Comparison of ENCODE assay signal across 12 cellular contexts in genomic region chr4:173243321-173243720, GRCh38.
DNase-seq lines count a peak whose midpoint lies in the region; ATAC-seq, FAIRE-seq and TF ChIP-seq lines count a peak whose summit lies in the region.
"Had no signal": no experiment of that assay in that cellular context is flagged by ENCODE, and none has a peak within 500 bp of the region (broad histone marks: within the 10 kb centered on the region; RNA-seq: fewer than 3 reads in every experiment).

No MANE protein-coding gene starts in this region.

- WGBS in endodermal cell (ENCODE audit: insufficient coverage in 1 of 2, insufficient read length in 1 of 2), 2 experiments: 89 to 95% methylated on average over 3 of the region's 3 CpGs

- H3K27me3 ChIP-seq in DND-41 (ENCODE audit: insufficient read depth, low read length, poor library complexity) (no peaks in the 10 kb centered on the region), endodermal cell (ENCODE audit: control insufficient read depth, insufficient read depth, low read length, poor library complexity, severe bottlenecking) (no peaks in the 10 kb centered on the region)

- H4K20me1 ChIP-seq in DND-41 (ENCODE audit: insufficient read depth, low read length): peaks cover 9% of the 10 kb centered on the region

- peaks cover 88% of the 10 kb centered on the region for H3K4me1 ChIP-seq in DND-41 (ENCODE audit: insufficient read depth, low read length)
- peaks cover 11% of the 10 kb centered on the region for H3K4me1 ChIP-seq in endodermal cell (ENCODE audit: control insufficient read depth, insufficient read depth, low read length)

- H3K79me2 ChIP-seq in DND-41 (ENCODE audit: insufficient read depth, low read length): peaks cover 99% of the 10 kb centered on the region

- peaks cover 7% of the 10 kb centered on the region for H3K36me3 ChIP-seq in DND-41 (ENCODE audit: insufficient read depth, low read length)
- no peaks in the 10 kb centered on the region for H3K36me3 ChIP-seq in endodermal cell (ENCODE audit: control insufficient read depth, insufficient read depth, low read length)

- H3K4me3 ChIP-seq in DND-41 (ENCODE audit: low read depth in 1 of 2, low read length in 2 of 2) (no peak overlapping the region), endodermal cell (ENCODE audit: low read length) (no peak overlapping the region)
- H3K4me3 ChIP-seq: SK-N-MC had no signal

- TF ChIP-seq CTCF in DND-41 (IDR thresholded peaks at IDR 0.05; ENCODE audit: borderline replicate concordance, extremely low read depth, low read length, poor library complexity, severe bottlenecking) (no peak), endodermal cell (conservative IDR thresholded peaks at IDR 0.05) (no peak), omental fat pad (IDR thresholded peaks at IDR 0.05) (no peak)

- H3K27ac ChIP-seq in DND-41 (ENCODE audit: low read length): peak overlapping the region; percentile 76
- no peak overlapping the region for H3K27ac ChIP-seq in endodermal cell (ENCODE audit: low read depth, low read length)
- H3K27ac ChIP-seq: SK-N-MC had no signal

- H3K36me3 Mint-ChIP-seq in endodermal cell (ENCODE audit: low read depth): peaks cover 5% of the 10 kb centered on the region

- H3K9me3 ChIP-seq in DND-41 (ENCODE audit: insufficient read depth, low read length, severe bottlenecking) (no peaks in the 10 kb centered on the region), endodermal cell (ENCODE audit: control insufficient read depth, low read length) (no peaks in the 10 kb centered on the region)

- H3K9me3 Mint-ChIP-seq in endodermal cell: no peaks in the 10 kb centered on the region

- H3K27ac Mint-ChIP-seq in endodermal cell: peak overlapping the region; percentile 23

- no peak overlapping the region for H2AFZ ChIP-seq in DND-41 (ENCODE audit: low read depth, low read length)

- peaks cover 45% of the 10 kb centered on the region for H3K4me1 Mint-ChIP-seq in endodermal cell

- H3K4me2 ChIP-seq in DND-41 (ENCODE audit: insufficient read depth, low read length): peak overlapping the region; percentile 51

- no peak overlapping the region for H3K4me3 Mint-ChIP-seq in endodermal cell

- H3K9ac ChIP-seq in DND-41 (ENCODE audit: low read depth, low read length) (no peak overlapping the region), endodermal cell (ENCODE audit: extremely low read depth, low read length, poor library complexity, severe bottlenecking) (no peak overlapping the region)

- ATAC-seq in DND-41 (ENCODE audit: insufficient read depth, low read depth): no peak
- peak; percentile 78 for ATAC-seq in omental fat pad (ENCODE audit: low FRiP score)
- ATAC-seq in GM19395 (IDR thresholded peaks at IDR 0.05; ENCODE audit: unreplicated experiment): no peak

- DNase-seq in DND-41 (no peak), NCI-H1436 (lab: John Stamatoyannopoulos, UW) (peak; percentile 22), endodermal cell (no peak), omental fat pad (ENCODE audit: low spot score) (no peak), COLO829 (ENCODE audit: low spot score) (no peak), GM12892 (ENCODE audit: insufficient read length) (no peak)
- DNase-seq in stimulated activated CD4-positive, alpha-beta T cell treated with anti-CD3 and anti-CD28 coated beads, Interleukin-4, amount 100 ng/mL, for 4 hours: no peak
- DNase-seq: aorta, GF-D8, NCI-H2227 treated with DMSO at 0.1 percent for 48 hours had no signal

- no peak for FAIRE-seq in GM12892 (lab: Jason Lieb, UNC)

- no peaks in the 10 kb centered on the region for H3K27me3 Mint-ChIP-seq in endodermal cell (ENCODE audit: insufficient read depth)

- TF ChIP-seq POLR2A in GM12892 (IDR thresholded peaks at IDR 0.05; ENCODE audit: low read depth, low read length): no peak
